1 cellular context compared by ENCODE assay signal in the genomic region with DNA sequence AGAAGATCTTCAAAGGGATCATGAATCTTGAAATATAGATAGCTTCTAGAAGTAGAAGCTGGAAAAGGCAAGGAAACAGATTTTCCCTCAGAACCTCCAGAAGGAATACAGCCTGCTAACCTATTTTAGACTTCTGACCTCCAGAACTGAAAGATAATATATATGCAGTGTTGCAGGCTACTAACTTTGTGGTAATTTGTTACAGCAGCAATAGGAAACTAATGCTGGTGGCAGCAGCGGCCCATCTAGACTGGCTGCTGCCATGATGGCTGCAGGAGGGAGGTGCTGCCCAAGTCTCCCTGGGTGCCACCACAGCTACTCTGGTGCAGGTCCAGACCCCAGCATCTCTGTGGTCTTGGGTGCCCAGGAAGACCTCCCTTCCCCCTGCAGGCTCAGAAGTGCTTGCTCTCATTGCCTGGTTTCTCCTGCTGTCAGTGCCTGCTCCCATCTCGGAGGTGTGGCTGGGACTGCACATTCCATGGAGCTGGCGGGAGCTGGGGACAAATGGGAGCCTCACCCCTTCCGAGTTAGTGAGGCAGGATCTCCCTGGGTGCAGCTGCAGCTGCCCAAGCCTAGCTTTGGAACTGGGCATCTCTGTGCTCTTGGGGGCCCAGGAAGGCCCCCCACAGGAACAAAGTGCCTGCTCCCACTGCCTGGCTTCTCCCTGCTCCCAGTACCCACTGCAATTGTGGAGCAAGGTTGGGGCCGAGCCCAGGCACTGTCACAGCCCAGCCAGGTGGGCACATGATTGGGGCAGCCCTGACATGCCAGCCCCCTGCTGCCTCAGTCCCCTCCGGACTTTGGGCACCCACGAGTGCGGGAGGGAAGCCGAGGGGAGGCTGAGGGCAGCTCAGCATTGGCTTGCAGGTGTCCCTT.
TF ChIP-seq lines count a peak whose summit lies in the region.

No MANE protein-coding gene starts in this region.

TF ChIP-seq in HepG2, 621 proteins besides CTCF, POLR2A, EP300 and RAD21 (continued from another document and continues in another):
- TF ChIP-seq, protein P1, sequence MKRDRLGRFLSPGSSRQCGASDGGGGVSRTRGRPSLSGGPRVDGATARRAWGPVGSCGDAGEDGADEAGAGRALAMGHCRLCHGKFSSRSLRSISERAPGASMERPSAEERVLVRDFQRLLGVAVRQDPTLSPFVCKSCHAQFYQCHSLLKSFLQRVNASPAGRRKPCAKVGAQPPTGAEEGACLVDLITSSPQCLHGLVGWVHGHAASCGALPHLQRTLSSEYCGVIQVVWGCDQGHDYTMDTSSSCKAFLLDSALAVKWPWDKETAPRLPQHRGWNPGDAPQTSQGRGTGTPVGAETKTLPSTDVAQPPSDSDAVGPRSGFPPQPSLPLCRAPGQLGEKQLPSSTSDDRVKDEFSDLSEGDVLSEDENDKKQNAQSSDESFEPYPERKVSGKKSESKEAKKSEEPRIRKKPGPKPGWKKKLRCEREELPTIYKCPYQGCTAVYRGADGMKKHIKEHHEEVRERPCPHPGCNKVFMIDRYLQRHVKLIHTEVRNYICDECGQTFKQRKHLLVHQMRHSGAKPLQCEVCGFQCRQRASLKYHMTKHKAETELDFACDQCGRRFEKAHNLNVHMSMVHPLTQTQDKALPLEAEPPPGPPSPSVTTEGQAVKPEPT (CRISPR knock-in tag; IDR thresholded peaks at IDR 0.05; ENCODE audit: low read depth) = no peak
- TF ChIP-seq ZNF569 (CRISPR knock-in tag; IDR thresholded peaks at IDR 0.05; ENCODE audit: borderline replicate concordance) (no peak), ZNF781 (CRISPR knock-in tag; IDR thresholded peaks at IDR 0.05; ENCODE audit: borderline replicate concordance, not compliant biosample characterization) (no peak), ZSCAN20 (CRISPR knock-in tag; IDR thresholded peaks at IDR 0.05; ENCODE audit: borderline replicate concordance) (no peak), ZNF263 (CRISPR knock-in tag; IDR thresholded peaks at IDR 0.05) (no peak), IRX3 (CRISPR knock-in tag; IDR thresholded peaks at IDR 0.05; ENCODE audit: borderline replicate concordance, low read depth) (no peak), JUNB (CRISPR knock-in tag; IDR thresholded peaks at IDR 0.05; ENCODE audit: borderline replicate concordance) (no peak), NKX3-1 (CRISPR knock-in tag; IDR thresholded peaks at IDR 0.05) (no peak), ZNF430 (CRISPR knock-in tag; IDR thresholded peaks at IDR 0.05) (no peak)
- TF ChIP-seq, protein P2, sequence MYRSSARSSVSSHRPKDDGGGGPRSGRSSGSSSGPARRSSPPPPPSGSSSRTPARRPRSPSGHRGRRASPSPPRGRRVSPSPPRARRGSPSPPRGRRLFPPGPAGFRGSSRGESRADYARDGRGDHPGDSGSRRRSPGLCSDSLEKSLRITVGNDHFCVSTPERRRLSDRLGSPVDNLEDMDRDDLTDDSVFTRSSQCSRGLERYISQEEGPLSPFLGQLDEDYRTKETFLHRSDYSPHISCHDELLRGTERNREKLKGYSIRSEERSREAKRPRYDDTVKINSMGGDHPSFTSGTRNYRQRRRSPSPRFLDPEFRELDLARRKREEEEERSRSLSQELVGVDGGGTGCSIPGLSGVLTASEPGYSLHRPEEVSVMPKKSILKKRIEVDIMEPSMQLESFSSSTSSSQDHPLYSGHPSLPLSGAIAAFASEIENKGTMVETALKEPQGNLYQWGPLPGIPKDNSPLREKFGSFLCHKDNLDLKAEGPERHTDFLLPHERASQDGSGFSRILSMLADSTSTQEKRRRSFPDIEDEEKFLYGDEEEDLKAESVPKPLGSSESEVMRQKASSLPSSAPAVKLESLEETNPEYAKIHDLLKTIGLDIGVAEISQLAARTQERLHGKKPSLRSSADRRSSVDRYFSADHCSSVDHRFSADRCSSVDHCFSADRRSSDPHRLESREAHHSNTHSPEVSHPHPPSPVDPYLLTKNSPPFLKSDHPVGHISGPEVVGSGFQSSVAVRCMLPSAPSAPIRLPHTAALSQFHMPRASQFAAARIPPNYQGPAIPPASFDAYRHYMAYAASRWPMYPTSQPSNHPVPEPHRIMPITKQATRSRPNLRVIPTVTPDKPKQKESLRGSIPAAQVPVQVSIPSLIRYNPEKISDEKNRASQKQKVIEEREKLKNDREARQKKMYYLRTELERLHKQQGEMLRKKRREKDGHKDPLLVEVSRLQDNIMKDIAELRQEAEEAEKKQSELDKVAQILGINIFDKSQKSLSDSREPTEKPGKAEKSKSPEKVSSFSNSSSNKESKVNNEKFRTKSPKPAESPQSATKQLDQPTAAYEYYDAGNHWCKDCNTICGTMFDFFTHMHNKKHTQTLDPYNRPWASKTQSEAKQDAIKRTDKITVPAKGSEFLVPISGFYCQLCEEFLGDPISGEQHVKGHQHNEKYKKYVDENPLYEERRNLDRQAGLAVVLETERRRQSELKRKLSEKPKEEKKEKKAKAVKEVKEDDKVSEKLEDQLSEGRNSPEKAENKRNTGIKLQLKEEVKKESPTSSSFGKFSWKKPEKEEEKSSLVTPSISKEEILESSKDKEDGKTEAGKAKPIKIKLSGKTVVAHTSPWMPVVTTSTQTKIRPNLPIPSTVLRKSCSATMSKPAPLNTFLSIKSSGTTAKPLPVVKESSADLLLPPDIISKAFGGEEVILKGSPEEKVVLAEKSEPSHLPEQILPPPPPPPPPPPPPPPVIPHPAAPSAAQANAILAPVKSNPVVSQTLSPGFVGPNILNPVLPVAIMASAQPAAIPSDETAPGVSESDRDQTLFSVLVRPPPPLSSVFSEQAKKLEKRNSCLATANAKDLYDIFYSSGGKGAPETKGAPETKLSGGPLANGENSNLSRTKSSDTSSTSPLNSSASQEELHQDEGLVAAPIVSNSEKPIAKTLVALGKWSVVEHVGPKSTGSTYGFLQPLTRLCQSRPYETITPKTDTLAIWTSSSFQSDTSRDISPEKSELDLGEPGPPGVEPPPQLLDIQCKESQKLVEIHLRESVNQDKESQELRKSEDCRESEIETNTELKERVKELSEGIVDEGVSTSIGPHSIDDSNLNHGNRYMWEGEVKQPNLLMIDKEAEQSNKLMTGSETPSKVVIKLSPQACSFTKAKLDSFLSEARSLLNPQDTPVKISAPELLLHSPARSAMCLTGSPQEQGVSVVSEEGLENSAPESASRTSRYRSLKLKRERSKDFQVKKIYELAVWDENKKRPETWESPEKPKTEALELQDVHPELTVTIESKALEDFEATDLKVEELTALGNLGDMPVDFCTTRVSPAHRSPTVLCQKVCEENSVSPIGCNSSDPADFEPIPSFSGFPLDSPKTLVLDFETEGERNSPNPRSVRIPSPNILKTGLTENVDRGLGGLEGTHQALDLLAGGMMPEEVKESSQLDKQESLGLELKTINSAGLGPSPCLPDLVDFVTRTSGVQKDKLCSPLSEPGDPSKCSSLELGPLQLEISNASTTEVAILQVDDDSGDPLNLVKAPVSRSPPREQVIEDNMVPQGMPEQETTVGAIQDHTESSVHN (CRISPR knock-in tag; IDR thresholded peaks at IDR 0.05) = no peak
- TF ChIP-seq, protein P3, sequence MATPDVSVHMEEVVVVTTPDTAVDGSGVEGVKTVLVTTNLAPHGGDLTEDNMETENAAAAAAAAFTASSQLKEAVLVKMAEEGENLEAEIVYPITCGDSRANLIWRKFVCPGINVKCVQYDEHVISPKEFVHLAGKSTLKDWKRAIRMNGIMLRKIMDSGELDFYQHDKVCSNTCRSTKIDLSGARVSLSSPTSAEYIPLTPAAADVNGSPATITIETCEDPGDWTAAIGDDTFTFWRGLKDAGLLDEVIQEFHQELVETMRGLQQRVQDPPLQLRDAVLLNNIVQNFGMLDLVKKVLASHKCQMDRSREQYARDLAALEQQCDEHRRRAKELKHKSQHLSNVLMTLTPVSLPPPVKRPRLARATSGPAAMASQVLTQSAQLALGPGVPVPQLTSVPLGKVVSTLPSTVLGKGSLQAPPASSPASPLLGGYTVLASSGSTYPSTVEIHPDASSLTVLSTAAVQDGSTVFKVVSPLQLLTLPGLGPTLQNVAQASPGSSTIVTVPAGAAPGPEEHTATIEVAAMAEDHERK (CRISPR knock-in tag; IDR thresholded peaks at IDR 0.05; ENCODE audit: low read depth) = no peak
- TF ChIP-seq, protein P4, sequence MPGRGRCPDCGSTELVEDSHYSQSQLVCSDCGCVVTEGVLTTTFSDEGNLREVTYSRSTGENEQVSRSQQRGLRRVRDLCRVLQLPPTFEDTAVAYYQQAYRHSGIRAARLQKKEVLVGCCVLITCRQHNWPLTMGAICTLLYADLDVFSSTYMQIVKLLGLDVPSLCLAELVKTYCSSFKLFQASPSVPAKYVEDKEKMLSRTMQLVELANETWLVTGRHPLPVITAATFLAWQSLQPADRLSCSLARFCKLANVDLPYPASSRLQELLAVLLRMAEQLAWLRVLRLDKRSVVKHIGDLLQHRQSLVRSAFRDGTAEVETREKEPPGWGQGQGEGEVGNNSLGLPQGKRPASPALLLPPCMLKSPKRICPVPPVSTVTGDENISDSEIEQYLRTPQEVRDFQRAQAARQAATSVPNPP (CRISPR knock-in tag; IDR thresholded peaks at IDR 0.05) = no peak
- TF ChIP-seq, protein P5, sequence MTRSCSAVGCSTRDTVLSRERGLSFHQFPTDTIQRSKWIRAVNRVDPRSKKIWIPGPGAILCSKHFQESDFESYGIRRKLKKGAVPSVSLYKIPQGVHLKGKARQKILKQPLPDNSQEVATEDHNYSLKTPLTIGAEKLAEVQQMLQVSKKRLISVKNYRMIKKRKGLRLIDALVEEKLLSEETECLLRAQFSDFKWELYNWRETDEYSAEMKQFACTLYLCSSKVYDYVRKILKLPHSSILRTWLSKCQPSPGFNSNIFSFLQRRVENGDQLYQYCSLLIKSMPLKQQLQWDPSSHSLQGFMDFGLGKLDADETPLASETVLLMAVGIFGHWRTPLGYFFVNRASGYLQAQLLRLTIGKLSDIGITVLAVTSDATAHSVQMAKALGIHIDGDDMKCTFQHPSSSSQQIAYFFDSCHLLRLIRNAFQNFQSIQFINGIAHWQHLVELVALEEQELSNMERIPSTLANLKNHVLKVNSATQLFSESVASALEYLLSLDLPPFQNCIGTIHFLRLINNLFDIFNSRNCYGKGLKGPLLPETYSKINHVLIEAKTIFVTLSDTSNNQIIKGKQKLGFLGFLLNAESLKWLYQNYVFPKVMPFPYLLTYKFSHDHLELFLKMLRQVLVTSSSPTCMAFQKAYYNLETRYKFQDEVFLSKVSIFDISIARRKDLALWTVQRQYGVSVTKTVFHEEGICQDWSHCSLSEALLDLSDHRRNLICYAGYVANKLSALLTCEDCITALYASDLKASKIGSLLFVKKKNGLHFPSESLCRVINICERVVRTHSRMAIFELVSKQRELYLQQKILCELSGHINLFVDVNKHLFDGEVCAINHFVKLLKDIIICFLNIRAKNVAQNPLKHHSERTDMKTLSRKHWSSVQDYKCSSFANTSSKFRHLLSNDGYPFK (CRISPR knock-in tag; IDR thresholded peaks at IDR 0.05; ENCODE audit: borderline replicate concordance) = peak; percentile 57; the same call in 1 of the 2 replicates
- TF ChIP-seq, protein P6, sequence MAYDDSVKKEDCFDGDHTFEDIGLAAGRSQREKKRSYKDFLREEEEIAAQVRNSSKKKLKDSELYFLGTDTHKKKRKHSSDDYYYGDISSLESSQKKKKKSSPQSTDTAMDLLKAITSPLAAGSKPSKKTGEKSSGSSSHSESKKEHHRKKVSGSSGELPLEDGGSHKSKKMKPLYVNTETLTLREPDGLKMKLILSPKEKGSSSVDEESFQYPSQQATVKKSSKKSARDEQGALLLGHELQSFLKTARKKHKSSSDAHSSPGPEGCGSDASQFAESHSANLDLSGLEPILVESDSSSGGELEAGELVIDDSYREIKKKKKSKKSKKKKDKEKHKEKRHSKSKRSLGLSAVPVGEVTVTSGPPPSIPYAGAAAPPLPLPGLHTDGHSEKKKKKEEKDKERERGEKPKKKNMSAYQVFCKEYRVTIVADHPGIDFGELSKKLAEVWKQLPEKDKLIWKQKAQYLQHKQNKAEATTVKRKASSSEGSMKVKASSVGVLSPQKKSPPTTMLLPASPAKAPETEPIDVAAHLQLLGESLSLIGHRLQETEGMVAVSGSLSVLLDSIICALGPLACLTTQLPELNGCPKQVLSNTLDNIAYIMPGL (CRISPR knock-in tag; IDR thresholded peaks at IDR 0.05; ENCODE audit: borderline replicate concordance in 1 of 2, low read depth in 1 of 2) = 0 out of 4 replicates have a peak, but pooled peaks of 1 of the 2 experiments have one; percentile 0
- TF ChIP-seq, protein P7, sequence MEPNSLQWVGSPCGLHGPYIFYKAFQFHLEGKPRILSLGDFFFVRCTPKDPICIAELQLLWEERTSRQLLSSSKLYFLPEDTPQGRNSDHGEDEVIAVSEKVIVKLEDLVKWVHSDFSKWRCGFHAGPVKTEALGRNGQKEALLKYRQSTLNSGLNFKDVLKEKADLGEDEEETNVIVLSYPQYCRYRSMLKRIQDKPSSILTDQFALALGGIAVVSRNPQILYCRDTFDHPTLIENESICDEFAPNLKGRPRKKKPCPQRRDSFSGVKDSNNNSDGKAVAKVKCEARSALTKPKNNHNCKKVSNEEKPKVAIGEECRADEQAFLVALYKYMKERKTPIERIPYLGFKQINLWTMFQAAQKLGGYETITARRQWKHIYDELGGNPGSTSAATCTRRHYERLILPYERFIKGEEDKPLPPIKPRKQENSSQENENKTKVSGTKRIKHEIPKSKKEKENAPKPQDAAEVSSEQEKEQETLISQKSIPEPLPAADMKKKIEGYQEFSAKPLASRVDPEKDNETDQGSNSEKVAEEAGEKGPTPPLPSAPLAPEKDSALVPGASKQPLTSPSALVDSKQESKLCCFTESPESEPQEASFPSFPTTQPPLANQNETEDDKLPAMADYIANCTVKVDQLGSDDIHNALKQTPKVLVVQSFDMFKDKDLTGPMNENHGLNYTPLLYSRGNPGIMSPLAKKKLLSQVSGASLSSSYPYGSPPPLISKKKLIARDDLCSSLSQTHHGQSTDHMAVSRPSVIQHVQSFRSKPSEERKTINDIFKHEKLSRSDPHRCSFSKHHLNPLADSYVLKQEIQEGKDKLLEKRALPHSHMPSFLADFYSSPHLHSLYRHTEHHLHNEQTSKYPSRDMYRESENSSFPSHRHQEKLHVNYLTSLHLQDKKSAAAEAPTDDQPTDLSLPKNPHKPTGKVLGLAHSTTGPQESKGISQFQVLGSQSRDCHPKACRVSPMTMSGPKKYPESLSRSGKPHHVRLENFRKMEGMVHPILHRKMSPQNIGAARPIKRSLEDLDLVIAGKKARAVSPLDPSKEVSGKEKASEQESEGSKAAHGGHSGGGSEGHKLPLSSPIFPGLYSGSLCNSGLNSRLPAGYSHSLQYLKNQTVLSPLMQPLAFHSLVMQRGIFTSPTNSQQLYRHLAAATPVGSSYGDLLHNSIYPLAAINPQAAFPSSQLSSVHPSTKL (CRISPR knock-in tag; IDR thresholded peaks at IDR 0.05) = no peak
